32 cellular contexts compared by ENCODE assay signal in the genomic region with DNA sequence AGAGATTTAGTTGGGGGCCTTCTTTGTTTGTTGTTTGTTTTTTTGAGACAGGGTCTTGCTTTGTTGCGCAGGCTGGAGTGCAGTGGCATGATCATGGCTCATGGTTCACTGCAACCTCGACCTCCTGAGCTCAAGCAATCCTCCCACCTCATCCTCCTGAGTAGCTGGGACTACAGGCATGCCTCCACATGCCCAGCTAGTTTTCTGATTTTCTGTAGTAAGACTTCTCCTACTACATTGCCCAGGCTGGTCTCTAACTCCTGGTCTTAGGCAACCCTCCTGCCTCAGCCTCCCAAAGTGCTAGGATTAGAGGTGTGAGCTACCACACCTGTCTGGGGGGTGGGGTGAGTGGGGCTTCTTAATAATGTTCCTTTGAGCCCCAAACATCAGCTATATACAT.
"Had no signal": no experiment of that assay in that cellular context is flagged by ENCODE, and none has a peak within 500 bp of the region (broad histone marks: within the 10 kb centered on the region; RNA-seq: fewer than 3 reads in every experiment).

No MANE protein-coding gene starts in this region.

- H3K9me3 ChIP-seq: colonic mucosa, left ventricle myocardium inferior, psoas muscle, stomach, thyroid gland, upper lobe of right lung had no signal

- H3K4me1 ChIP-seq: colonic mucosa, left ventricle myocardium inferior, parathyroid adenoma, psoas muscle, upper lobe of right lung had no signal

- H3K36me3 Mint-ChIP-seq: activated CD4-positive, alpha-beta memory T cell treated with anti-CD3 and anti-CD28 coated beads for 36 hours; activated naive CD4-positive, alpha-beta T cell treated with anti-CD3 and anti-CD28 coated beads, Interleukin-2, amount 50 U/mL, for 24 hours; immature natural killer cell; mesothelial cell of epicardium; naive B cell; stimulated activated naive B cell treated with anti-CD40 and anti-IgM and Interleukin-4, amounts not matched to agents 10 μg/mL and 1 μg/mL and 100 μg/mL, for 72 hours had no signal

- H3K4me1 Mint-ChIP-seq: activated CD4-positive, alpha-beta T cell treated with anti-CD3 and anti-CD28 coated beads, Interleukin-2, amount 10 ng/mL, durations not matched to agents 24 days and 14 days; activated naive CD4-positive, alpha-beta T cell treated with anti-CD3 and anti-CD28 coated beads, Interleukin-2, amount 50 U/mL, for 24 hours; activated naive CD8-positive, alpha-beta T cell treated with anti-CD3 and anti-CD28 coated beads, Interleukin-2, amount 50 U/mL, for 24 hours; activated T-helper 17 cell treated with anti-CD3 and anti-CD28 coated beads, Interleukin-2, amount 50 U/mL, for 72 hours; immature natural killer cell; naive B cell; stimulated activated naive B cell treated with anti-CD40 and anti-IgM and Interleukin-4, amounts not matched to agents 10 μg/mL and 1 μg/mL and 100 μg/mL, for 72 hours had no signal

- H3K4me3 ChIP-seq: colonic mucosa, left ventricle myocardium inferior, lung, psoas muscle, stomach, thyroid gland, upper lobe of right lung had no signal

- DNase-seq: activated CD4-positive, alpha-beta memory T cell treated with anti-CD3 and anti-CD28 coated beads for 36 hours; activated CD4-positive, alpha-beta T cell treated with anti-CD3 and anti-CD28 coated beads, Interleukin-2, amount 10 ng/mL, durations not matched to agents 24 days and 14 days; activated CD8-positive, alpha-beta memory T cell treated with anti-CD3 and anti-CD28 coated beads, Interleukin-2, amount 50 U/mL, for 48 hours; activated naive CD8-positive, alpha-beta T cell treated with anti-CD3 and anti-CD28 coated beads, Interleukin-2, amount 50 U/mL, for 24 hours; activated T-cell treated with anti-CD3 and anti-CD28 coated beads, Interleukin-2, amount 50 U/mL, for 24 hours; amygdala; colonic mucosa; effector CD8-positive, alpha-beta T cell; erythroblast; head of caudate nucleus; hippocampal formation; immature natural killer cell; left ventricle myocardium inferior; naive B cell; nucleus accumbens; psoas muscle; right cardiac atrium; stimulated activated CD4-positive, alpha-beta T cell treated with anti-CD3 and anti-CD28 coated beads, Interleukin-15, amount 100 ng/mL, for 24 hours; stimulated activated CD4-positive, alpha-beta T cell treated with anti-CD3 and anti-CD28 coated beads, Interleukin-2, amount 100 ng/mL, for 24 hours; stimulated activated naive B cell treated with anti-CD40 and anti-IgM and Interleukin-4, amounts not matched to agents 10 μg/mL and 1 μg/mL and 100 μg/mL, for 72 hours; stomach; T-helper 9 cell; thyroid gland; upper lobe of right lung; WERI-Rb-1 had no signal

- H3K27ac Mint-ChIP-seq: activated CD4-positive, alpha-beta memory T cell treated with anti-CD3 and anti-CD28 coated beads for 36 hours; activated CD4-positive, alpha-beta T cell treated with anti-CD3 and anti-CD28 coated beads, Interleukin-2, amount 10 ng/mL, durations not matched to agents 24 days and 14 days; activated naive CD4-positive, alpha-beta T cell treated with anti-CD3 and anti-CD28 coated beads, Interleukin-2, amount 50 U/mL, for 24 hours; activated naive CD8-positive, alpha-beta T cell treated with anti-CD3 and anti-CD28 coated beads, Interleukin-2, amount 50 U/mL, for 24 hours; activated T-cell treated with anti-CD3 and anti-CD28 coated beads, Interleukin-2, amount 50 U/mL, for 24 hours; activated T-helper 17 cell treated with anti-CD3 and anti-CD28 coated beads, Interleukin-2, amount 50 U/mL, for 72 hours; immature natural killer cell; mesothelial cell of epicardium; naive B cell; stimulated activated naive B cell treated with anti-CD40 and anti-IgM and Interleukin-4, amounts not matched to agents 10 μg/mL and 1 μg/mL and 100 μg/mL, for 72 hours had no signal

- H3K79me2 ChIP-seq: parathyroid adenoma had no signal

- H2AFZ ChIP-seq: parathyroid adenoma had no signal

- H3K36me3 ChIP-seq: colonic mucosa, left ventricle myocardium inferior, stomach, thyroid gland, upper lobe of right lung, WERI-Rb-1 had no signal

- FAIRE-seq: endometrium had no signal

- H3K4me3 Mint-ChIP-seq: activated CD4-positive, alpha-beta memory T cell treated with anti-CD3 and anti-CD28 coated beads for 36 hours; activated CD4-positive, alpha-beta T cell treated with anti-CD3 and anti-CD28 coated beads, Interleukin-2, amount 10 ng/mL, durations not matched to agents 24 days and 14 days; activated naive CD4-positive, alpha-beta T cell treated with anti-CD3 and anti-CD28 coated beads, Interleukin-2, amount 50 U/mL, for 24 hours; activated naive CD8-positive, alpha-beta T cell treated with anti-CD3 and anti-CD28 coated beads, Interleukin-2, amount 50 U/mL, for 24 hours; activated T-cell treated with anti-CD3 and anti-CD28 coated beads, Interleukin-2, amount 50 U/mL, for 24 hours; activated T-helper 17 cell treated with anti-CD3 and anti-CD28 coated beads, Interleukin-2, amount 50 U/mL, for 72 hours; immature natural killer cell; mesothelial cell of epicardium; naive B cell; stimulated activated naive B cell treated with anti-CD40 and anti-IgM and Interleukin-4, amounts not matched to agents 10 μg/mL and 1 μg/mL and 100 μg/mL, for 72 hours had no signal

- H3K27ac ChIP-seq: colonic mucosa, left ventricle myocardium inferior, parathyroid adenoma, psoas muscle, thyroid gland, upper lobe of right lung, WERI-Rb-1 had no signal

- H3K27me3 ChIP-seq: colonic mucosa, stomach, thyroid gland, upper lobe of right lung had no signal

- ATAC-seq: activated CD4-positive, CD25-positive, alpha-beta regulatory T cell treated with anti-CD3 and anti-CD28 coated beads, Interleukin-2, amount 50 U/mL, for 24 hours; activated naive CD8-positive, alpha-beta T cell treated with anti-CD3 and anti-CD28 coated beads, Interleukin-2, amount 50 U/mL, for 24 hours; activated T-helper 17 cell treated with anti-CD3 and anti-CD28 coated beads, Interleukin-2, amount 50 U/mL, for 72 hours; psoas muscle; right cardiac atrium; stimulated activated naive B cell treated with anti-CD40 and anti-IgM and Interleukin-4, amounts not matched to agents 10 μg/mL and 1 μg/mL and 100 μg/mL, for 72 hours; upper lobe of right lung had no signal

- H3K27me3 Mint-ChIP-seq: activated CD4-positive, alpha-beta memory T cell treated with anti-CD3 and anti-CD28 coated beads for 36 hours; activated CD4-positive, alpha-beta T cell treated with anti-CD3 and anti-CD28 coated beads, Interleukin-2, amount 10 ng/mL, durations not matched to agents 24 days and 14 days; activated naive CD4-positive, alpha-beta T cell treated with anti-CD3 and anti-CD28 coated beads, Interleukin-2, amount 50 U/mL, for 24 hours; activated naive CD8-positive, alpha-beta T cell treated with anti-CD3 and anti-CD28 coated beads, Interleukin-2, amount 50 U/mL, for 24 hours; activated T-cell treated with anti-CD3 and anti-CD28 coated beads, Interleukin-2, amount 50 U/mL, for 24 hours; activated T-helper 17 cell treated with anti-CD3 and anti-CD28 coated beads, Interleukin-2, amount 50 U/mL, for 72 hours; naive B cell; stimulated activated naive B cell treated with anti-CD40 and anti-IgM and Interleukin-4, amounts not matched to agents 10 μg/mL and 1 μg/mL and 100 μg/mL, for 72 hours had no signal

- H3K9ac ChIP-seq: parathyroid adenoma had no signal

- H3K9me3 Mint-ChIP-seq: activated CD4-positive, alpha-beta memory T cell treated with anti-CD3 and anti-CD28 coated beads for 36 hours; activated CD4-positive, alpha-beta T cell treated with anti-CD3 and anti-CD28 coated beads, Interleukin-2, amount 10 ng/mL, durations not matched to agents 24 days and 14 days; activated naive CD4-positive, alpha-beta T cell treated with anti-CD3 and anti-CD28 coated beads, Interleukin-2, amount 50 U/mL, for 24 hours; activated T-helper 17 cell treated with anti-CD3 and anti-CD28 coated beads, Interleukin-2, amount 50 U/mL, for 72 hours; mesothelial cell of epicardium had no signal
